In the genomic region with DNA sequence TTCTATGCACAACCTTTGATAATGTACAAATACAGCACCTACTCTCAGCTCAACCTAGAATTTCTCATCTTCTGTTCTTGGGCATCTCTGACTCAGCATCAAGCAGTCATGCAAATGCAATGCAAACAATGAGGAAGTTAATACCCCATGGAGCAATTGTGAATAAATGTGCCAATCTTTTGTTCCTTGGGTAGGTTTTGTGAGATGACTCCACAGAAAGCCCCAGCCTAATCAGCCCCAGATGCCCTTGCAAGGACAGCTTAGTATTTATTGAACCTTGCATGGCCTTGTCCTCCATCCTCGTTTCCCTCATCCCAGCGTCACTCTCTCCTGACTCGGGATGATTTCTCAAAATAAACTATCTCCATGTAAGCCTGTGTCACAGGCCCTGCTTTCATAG, we compare ENCODE assay signal across 10 cellular contexts.
DNase-seq lines count a peak whose midpoint lies in the region; ATAC-seq and TF ChIP-seq lines count a peak whose summit lies in the region.
"Had no signal": no experiment of that assay in that cellular context is flagged by ENCODE, and none has a peak within 500 bp of the region (broad histone marks: within the 10 kb centered on the region; RNA-seq: fewer than 3 reads in every experiment).

No MANE protein-coding gene starts in this region.

- H3K9me3 ChIP-seq in A673 (ENCODE audit: low read depth, low read length, poor library complexity, severe bottlenecking) (no peaks in the 10 kb centered on the region), adrenal gland (replicated peaks in 1 of 3) (no peaks in the 10 kb centered on the region), iPS-18a (ENCODE audit: control insufficient read depth, low read depth, low read length) (no peaks in the 10 kb centered on the region), uterus (no peaks in the 10 kb centered on the region)

- peaks cover 4% of the 10 kb centered on the region for H3K4me1 ChIP-seq in A673 (ENCODE audit: insufficient read depth, low read length, poor library complexity, severe bottlenecking)
- H3K4me1 ChIP-seq in adrenal gland (replicated peaks in 1 of 2), result no peaks in the 10 kb centered on the region
- peaks cover 36% of the 10 kb centered on the region for H3K4me1 ChIP-seq in iPS-18a (ENCODE audit: control insufficient read depth, low read depth, low read length)
- H3K4me1 ChIP-seq in uterus, result no peaks in the 10 kb centered on the region

- CTCF ChIA-PET in A673 (lab: Charles Lee), result no interaction called here

- H3K27ac ChIP-seq in A673 (ENCODE audit: low read depth, low read length, poor library complexity, severe bottlenecking) (no peak overlapping the region), adrenal gland (peak overlapping the region in 1 of 5 donors; percentile 49), iPS-18a (ENCODE audit: low read length) (peak overlapping the region; percentile 61), uterus (no peak overlapping the region)

- TF ChIP-seq CTCF in A673 (conservative IDR thresholded peaks at IDR 0.05; ENCODE audit: low read depth, low read length), result no peak
- TF ChIP-seq CTCF in adrenal gland (IDR thresholded peaks at IDR 0.05), result no peak
- TF ChIP-seq CTCF in uterus (IDR thresholded peaks at IDR 0.05), result no peak

- POLR2A ChIA-PET in A673 (lab: Charles Lee; ENCODE audit: low non-redundant PET), result no interaction called here

- H3K27me3 ChIP-seq in A673 (replicated peaks; ENCODE audit: insufficient read depth, low read depth, low read length, poor library complexity), result no peaks in the 10 kb centered on the region
- H3K27me3 ChIP-seq in adrenal gland, result no peaks in the 10 kb centered on the region
- no peaks in the 10 kb centered on the region for H3K27me3 ChIP-seq in iPS-18a (ENCODE audit: control insufficient read depth, insufficient read depth, low read length)
- H3K27me3 ChIP-seq in uterus, result no peaks in the 10 kb centered on the region

- DNase-seq in A673 (ENCODE audit: low spot score) (peak; percentile 81), HS-5 (ENCODE audit: low read depth) (peak; percentile 95), adrenal gland (peak in 6 of 7 donors; percentile 17 to 51 (median 42)), NCI-H2081 treated with DMSO at 0.1 percent for 48 hours (lab: John Stamatoyannopoulos, UW) (no peak), uterus (no peak)
- DNase-seq: activated CD4-positive, alpha-beta T cell treated with anti-CD3 and anti-CD28 coated beads for 1 hour; CD4-positive, alpha-beta T cell had no signal

- H3K36me3 ChIP-seq in A673 (ENCODE audit: insufficient read depth, low read length, poor library complexity, severe bottlenecking) (no peaks in the 10 kb centered on the region), adrenal gland (replicated peaks in 1 of 2) (no peaks in the 10 kb centered on the region), iPS-18a (ENCODE audit: control insufficient read depth, low read depth, low read length) (no peaks in the 10 kb centered on the region), uterus (no peaks in the 10 kb centered on the region)

- TF ChIP-seq POLR2A in adrenal gland (IDR thresholded peaks at IDR 0.05) (no peak), uterus (IDR thresholded peaks at IDR 0.05) (no peak)

- intact Hi-C loops in A673 (cut with micrococcal nuclease; ENCODE audit: unreplicated experiment) (no loop called here), adrenal gland (cut with DNase I) (no loop called here), uterus (cut with DNase I; ENCODE audit: low total_unique reads) (no loop called here)

- ATAC-seq in HG03439 (IDR thresholded peaks at IDR 0.05; ENCODE audit: unreplicated experiment), result no peak
- no peak for ATAC-seq in HG03342 (IDR thresholded peaks at IDR 0.05; ENCODE audit: unreplicated experiment)

- no TSS peak for BruUV-seq in A673 (replicated peaks; lab: Mats Ljungman, UMichigan)

- 15 to 40% (median 19%) methylated on average over 3 of the region's 3 CpGs for WGBS in adrenal gland, 4 donors

- H3K4me3 ChIP-seq in A673 (ENCODE audit: low read depth, low read length, poor library complexity, severe bottlenecking), result no peak overlapping the region
- H3K4me3 ChIP-seq in adrenal gland, result no peak overlapping the region
- peak overlapping the region; percentile 9 for H3K4me3 ChIP-seq in iPS-18a (ENCODE audit: low read length)
- no peak overlapping the region for H3K4me3 ChIP-seq in uterus

- H3K9ac ChIP-seq in iPS-18a (ENCODE audit: low read length), result peak overlapping the region; percentile 37

Comparison
In these comparisons a context has a peak if more than half of its experiments do, and no peak if none do; other contexts are left out.
1. DNase-seq: peak in A673 (single experiment), HS-5 (single experiment) and adrenal gland (6 of 7); none in NCI-H2081 treated with DMSO at 0.1 percent for 48 hours (single experiment) and uterus (0 of 2).